8 cellular contexts compared by ENCODE assay signal in genomic region chrX:103628386-103629290, GRCh38. TPM values are rescaled to one million over a fixed set of nuclear protein-coding genes. Genes with fewer than 3 reads are reported as not detected.
DNase-seq lines count a peak whose midpoint lies in the region; ATAC-seq and TF ChIP-seq lines count a peak whose summit lies in the region.

TSS of gene TCEAL1 (plus strand) at chrX:103628975. CDS start at chrX:103629917, 942 bp downstream.

- DNase-seq in A172 (ENCODE audit: low spot score) (no peak), NCI-H2171 (lab: John Stamatoyannopoulos, UW) (peak; percentile 24), erythroblast (lab: John Stamatoyannopoulos, UW) (peak; percentile 50 to 54)
- peak; percentile 71 for DNase-seq in activated CD8-positive, alpha-beta memory T cell treated with anti-CD3 and anti-CD28 coated beads for 24 hours

- ATAC-seq in GM18517 (IDR thresholded peaks at IDR 0.05; ENCODE audit: unreplicated experiment) (peak; percentile 66), HG02973 (IDR thresholded peaks at IDR 0.05; ENCODE audit: unreplicated experiment) (peak; percentile 65)

- H3K9me3 ChIP-seq in mononuclear cell (ENCODE audit: low read depth, low read length): no peaks in the 10 kb centered on the region

- TF ChIP-seq CTCF in subcutaneous adipose tissue (IDR thresholded peaks at IDR 0.05; ENCODE audit: low read depth): no peak

- peaks cover 6% of the 10 kb centered on the region for H3K4me1 ChIP-seq in mononuclear cell (ENCODE audit: insufficient read depth, low read length)

- TF ChIP-seq POLR2A in erythroblast (IDR thresholded peaks at IDR 0.05; ENCODE audit: low read length): no peak

- no peaks in the 10 kb centered on the region for H3K27me3 ChIP-seq in mononuclear cell (ENCODE audit: insufficient read depth, low read length)

- H3K4me3 ChIP-seq in mononuclear cell (ENCODE audit: low read length): peak within 1 kb of the TSS; percentile 44

RNA-seq across cellular contexts. Expression of gene TCEAL1, which starts in this region (rescaled TPM):
- 26.3 and 43.2 TPM in 2 replicates for total RNA-seq in A172 (2014; rRNA removed; shearing (Covaris generic))
- 5.7 TPM for total RNA-seq in mononuclear cell
- total RNA-seq in subcutaneous adipose tissue: 10 to 100 TPM; 43.7 to 71.6 (median 48.4) TPM
